ENCODE assay signal across 35 cellular contexts in genomic region chr6:107803957-107804356, GRCh38. TPM values are rescaled to one million over a fixed set of nuclear protein-coding genes. Genes with fewer than 3 reads are reported as not detected.
DNase-seq lines count a peak whose midpoint lies in the region; FAIRE-seq lines count a peak whose summit lies in the region.
"Had no signal": no experiment of that assay in that cellular context is flagged by ENCODE, and none has a peak within 500 bp of the region (broad histone marks: within the 10 kb centered on the region; RNA-seq: fewer than 3 reads in every experiment).

No MANE protein-coding gene starts in this region.

- no peak overlapping the region for H4K8ac ChIP-seq in mesenchymal stem cell (ENCODE audit: low read length)

- no peak overlapping the region for H2AK5ac ChIP-seq in mesenchymal stem cell (ENCODE audit: low read length, severe bottlenecking)

- H3K4me1 ChIP-seq in mesenchymal stem cell (ENCODE audit: control insufficient read depth, insufficient read depth, low read depth, low read length), result no peaks in the 10 kb centered on the region
- H3K4me1 ChIP-seq: esophagus muscularis mucosa, right lobe of liver had no signal

- H2BK5ac ChIP-seq in mesenchymal stem cell (ENCODE audit: low read depth, low read length, poor library complexity, severe bottlenecking), result no peak overlapping the region

- peak overlapping the region; percentile 58 for H3K27ac Mint-ChIP-seq in activated naive CD8-positive, alpha-beta T cell
- H3K27ac Mint-ChIP-seq in activated naive CD8-positive, alpha-beta T cell treated with anti-CD3 and anti-CD28 coated beads for 36 hours, result no peak overlapping the region
- H3K27ac Mint-ChIP-seq: CD14-positive monocyte had no signal

- no peak overlapping the region for H3K14ac ChIP-seq in mesenchymal stem cell (ENCODE audit: low read length in 2 of 2)

- H3K4ac ChIP-seq in mesenchymal stem cell (ENCODE audit: low read depth in 1 of 2, low read length in 2 of 2), result no peak overlapping the region

- H3K23ac ChIP-seq in mesenchymal stem cell (ENCODE audit: low read length in 2 of 2), result no peak overlapping the region

- H3K9me3 Mint-ChIP-seq in activated naive CD8-positive, alpha-beta T cell (ENCODE audit: low read depth), result no peaks in the 10 kb centered on the region
- H3K9me3 Mint-ChIP-seq in activated naive CD8-positive, alpha-beta T cell treated with anti-CD3 and anti-CD28 coated beads for 36 hours, result peaks cover 4% of the 10 kb centered on the region

- H3K27me3 ChIP-seq in mesenchymal stem cell (ENCODE audit: control insufficient read depth in 1 of 2, insufficient read depth in 1 of 2, low read length in 2 of 2), result peaks cover 4 to 9% of the 10 kb centered on the region in 2 experiments
- peaks cover 7% of the 10 kb centered on the region; the same call in 1 of the 2 replicates for H3K27me3 ChIP-seq in MG63
- H3K27me3 ChIP-seq: hepatocyte, right lobe of liver had no signal

- no peak overlapping the region for H3K4me3 Mint-ChIP-seq in activated naive CD8-positive, alpha-beta T cell
- no peak overlapping the region for H3K4me3 Mint-ChIP-seq in activated naive CD8-positive, alpha-beta T cell treated with anti-CD3 and anti-CD28 coated beads for 36 hours
- H3K4me3 Mint-ChIP-seq: CD14-positive monocyte, neural crest cell had no signal

- FAIRE-seq in HTR-8/SVneo (lab: Jason Lieb, UNC), result no peak
- FAIRE-seq: D721Med, frontal cortex, GM12891, urothelium cell line had no signal

- no peaks in the 10 kb centered on the region for H3K79me1 ChIP-seq in mesenchymal stem cell (replicated peaks; ENCODE audit: low read length, poor library complexity, severe bottlenecking)

- no peak overlapping the region for H2BK12ac ChIP-seq in mesenchymal stem cell (ENCODE audit: low read length in 2 of 2)

- H3K9ac ChIP-seq in mesenchymal stem cell (ENCODE audit: low read length), result peak overlapping the region; percentile 27

- H2BK120ac ChIP-seq in mesenchymal stem cell (ENCODE audit: low read depth, low read length), result no peak overlapping the region

- no CpG with 5 or more reads among the region's 2 CpGs for WGBS in mesenchymal stem cell

- DNase-seq in DMS79 treated with DMSO at 0.1 percent for 48 hours (lab: John Stamatoyannopoulos, UW) (peak; percentile 5), DMS79 (lab: John Stamatoyannopoulos, UW) (no peak), mesenchymal stem cell (peak; percentile 19), MG63 (no peak), RPMI8226 (no peak), HTR-8/SVneo (ENCODE audit: insufficient read length, low spot score) (no peak)
- DNase-seq in activated naive CD8-positive, alpha-beta T cell treated with anti-CD3 and anti-CD28 coated beads for 36 hours, result no peak
- DNase-seq: activated CD4-positive, alpha-beta T cell treated with anti-CD3 and anti-CD28 coated beads for 48 hours; activated CD8-positive, alpha-beta memory T cell treated with anti-CD3 and anti-CD28 coated beads, Interleukin-2, amount 50 U/mL, for 4 hours; activated effector memory CD4-positive, alpha-beta T cell treated with anti-CD3 and anti-CD28 coated beads, Interleukin-2, amount 50 U/mL, for 16 hours; cortex of kidney; EL; left cardiac atrium; NCI-H1105; NCI-H2029 treated with DMSO at 0.1 percent for 48 hours; NCI-H226; NCI-H774; right lobe of liver; stimulated activated CD4-positive, alpha-beta T cell treated with anti-CD3 and anti-CD28 coated beads, Interleukin-4, amount 100 ng/mL, for 24 hours; stimulated activated naive CD4-positive, alpha-beta T cell; T-helper 9 cell had no signal

- H4K91ac ChIP-seq in mesenchymal stem cell (ENCODE audit: low read length), result no peak overlapping the region

- no peaks in the 10 kb centered on the region for H3K36me3 ChIP-seq in mesenchymal stem cell (ENCODE audit: control insufficient read depth in 1 of 2, insufficient read depth in 2 of 2, low read depth in 1 of 2, low read length in 2 of 2)
- H3K36me3 ChIP-seq in MG63, result no peaks in the 10 kb centered on the region
- H3K36me3 ChIP-seq: cardiac muscle cell, esophagus muscularis mucosa, right lobe of liver, thoracic aorta had no signal

- H3K9me3 ChIP-seq in mesenchymal stem cell (ENCODE audit: control insufficient read depth, low read length) (no peaks in the 10 kb centered on the region), MG63 (no peaks in the 10 kb centered on the region)
- H3K9me3 ChIP-seq: esophagus muscularis mucosa, right lobe of liver, thoracic aorta had no signal

- peaks cover 62% of the 10 kb centered on the region for H3K4me1 Mint-ChIP-seq in activated naive CD8-positive, alpha-beta T cell (ENCODE audit: low read depth)
- peaks cover 42% of the 10 kb centered on the region for H3K4me1 Mint-ChIP-seq in activated naive CD8-positive, alpha-beta T cell treated with anti-CD3 and anti-CD28 coated beads for 36 hours
- H3K4me1 Mint-ChIP-seq: CD14-positive monocyte had no signal

- no peak overlapping the region for H3K27ac ChIP-seq in mesenchymal stem cell (ENCODE audit: low read length, poor library complexity, severe bottlenecking)
- H3K27ac ChIP-seq: 22Rv1, cardiac muscle cell, esophagus muscularis mucosa, hepatocyte, right lobe of liver, thoracic aorta, VCaP had no signal

- H3K4me2 ChIP-seq in mesenchymal stem cell (ENCODE audit: low read length, poor library complexity, severe bottlenecking), result no peak overlapping the region
- H3K4me2 ChIP-seq: hepatocyte had no signal

- no peak overlapping the region for H2BK15ac ChIP-seq in mesenchymal stem cell (ENCODE audit: low read depth, poor library complexity, severe bottlenecking)

- H3K36me3 Mint-ChIP-seq in activated naive CD8-positive, alpha-beta T cell, result peaks cover 12% of the 10 kb centered on the region
- peaks cover 9% of the 10 kb centered on the region for H3K36me3 Mint-ChIP-seq in activated naive CD8-positive, alpha-beta T cell treated with anti-CD3 and anti-CD28 coated beads for 36 hours
- H3K36me3 Mint-ChIP-seq: CD14-positive monocyte had no signal

- H3K27me3 Mint-ChIP-seq in activated naive CD8-positive, alpha-beta T cell, result no peaks in the 10 kb centered on the region
- H3K27me3 Mint-ChIP-seq in activated naive CD8-positive, alpha-beta T cell treated with anti-CD3 and anti-CD28 coated beads for 36 hours, result no peaks in the 10 kb centered on the region

- no peak overlapping the region for H2AFZ ChIP-seq in mesenchymal stem cell (ENCODE audit: low read depth, low read length)
- H2AFZ ChIP-seq: hepatocyte had no signal

- no peak overlapping the region for H3K18ac ChIP-seq in mesenchymal stem cell (ENCODE audit: low read depth in 1 of 2, low read length in 2 of 2)

- H3K4me3 ChIP-seq in mesenchymal stem cell (ENCODE audit: insufficient read depth in 1 of 2, low read depth in 1 of 2, low read length in 2 of 2), result no peak overlapping the region
- no peak overlapping the region for H3K4me3 ChIP-seq in MG63
- H3K4me3 ChIP-seq: cardiac muscle cell, esophagus muscularis mucosa, hepatocyte, right lobe of liver, thoracic aorta had no signal

RNA-seq across cellular contexts. Expression of gene SCML4, which starts 20.2 kb away (rescaled TPM):
- total RNA-seq in activated naive CD8-positive, alpha-beta T cell treated with anti-CD3 and anti-CD28 coated beads for 36 hours, result 10 to 100 TPM; 15.3 to 16.3 TPM
- not detected for polyA plus RNA-seq in mesenchymal stem cell (2013, experiment 1 of 2)
- not detected for polyA plus RNA-seq in mesenchymal stem cell (2013, experiment 2 of 2)
- total RNA-seq in MG63 (2014; rRNA removed; shearing (Covaris generic); ENCODE audit: low replicate concordance), result not detected in 2 replicates
- total RNA-seq: cardiac muscle cell, lung microvascular endothelial cell had no signal
- polyA plus RNA-seq: cardiac muscle cell had no signal

Comparison
In these comparisons a context has a peak if more than half of its experiments do, and no peak if none do; other contexts are left out.
1. DNase-seq: peak in DMS79 treated with DMSO at 0.1 percent for 48 hours (single experiment) and mesenchymal stem cell (single experiment); none in DMS79 (single experiment), activated naive CD8-positive, alpha-beta T cell treated with anti-CD3 and anti-CD28 coated beads for 36 hours (single experiment), MG63 (single experiment), RPMI8226 (single experiment) and HTR-8/SVneo (single experiment).
2. RNA of gene SCML4, which starts 20.2 kb away (total RNA-seq): 15.3 to 16.3 TPM in activated naive CD8-positive, alpha-beta T cell treated with anti-CD3 and anti-CD28 coated beads for 36 hours; not detected in MG63; every median in the first group is over 10 times any median in the second.